ENCODE assay signal across 1 cellular context in genomic region chr17:79986441-79987186, GRCh38.
TF ChIP-seq lines count a peak whose summit lies in the region.

No MANE protein-coding gene starts in this region.

TF ChIP-seq in HepG2, 621 proteins besides CTCF, POLR2A, EP300 and RAD21 (continued from another document and continues in another):
- TF ChIP-seq BCLAF1 (IDR thresholded peaks at IDR 0.05) (no peak), SMARCE1 (IDR thresholded peaks at IDR 0.05; ENCODE audit: borderline replicate concordance) (no peak), ZNF792 (CRISPR knock-in tag; IDR thresholded peaks at IDR 0.05) (peak; percentile 91; the same call in 1 of the 2 replicates), POLR2AphosphoS5 (IDR thresholded peaks at IDR 0.05; ENCODE audit: low read depth, low read length) (peak; percentile 69), AFF4 (CRISPR knock-in tag; IDR thresholded peaks at IDR 0.05) (no peak), ZNF274 (CRISPR knock-in tag; IDR thresholded peaks at IDR 0.05) (no peak; the same call in 1 of the 2 replicates), ZNF552 (CRISPR knock-in tag; IDR thresholded peaks at IDR 0.05; ENCODE audit: borderline replicate concordance) (peak; percentile 67; the same call in 1 of the 2 replicates), GTF2F1 (IDR thresholded peaks at IDR 0.05; ENCODE audit: low read length) (no peak), ZNF574 (CRISPR knock-in tag; IDR thresholded peaks at IDR 0.05) (peak; percentile 79), HBP1 (CRISPR knock-in tag; IDR thresholded peaks at IDR 0.05; ENCODE audit: low read depth) (no peak; the same call in 1 of the 2 replicates), ZNF7 (CRISPR knock-in tag; IDR thresholded peaks at IDR 0.05) (no peak), ZBTB49 (CRISPR knock-in tag; IDR thresholded peaks at IDR 0.05; ENCODE audit: borderline replicate concordance) (peak; percentile 15; the same call in 1 of the 2 replicates), ADNP (CRISPR knock-in tag; IDR thresholded peaks at IDR 0.05) (no peak), E2F2 (CRISPR knock-in tag; IDR thresholded peaks at IDR 0.05; ENCODE audit: borderline replicate concordance) (peak; percentile 48; the same call in 1 of the 2 replicates), TBP (CRISPR knock-in tag; IDR thresholded peaks at IDR 0.05) (peak; percentile 74; the same call in 1 of the 2 replicates), NR2F6 (IDR thresholded peaks at IDR 0.05) (peak; percentile 76), NR2F6 (CRISPR knock-in tag; IDR thresholded peaks at IDR 0.05) (peak; percentile 89), TIGD3 (CRISPR knock-in tag; IDR thresholded peaks at IDR 0.05; ENCODE audit: borderline replicate concordance) (0 out of 2 replicates have a peak, but pooled peaks have one; percentile 23), CREB3 (CRISPR knock-in tag; IDR thresholded peaks at IDR 0.05) (no peak), GABPB1 (CRISPR knock-in tag; IDR thresholded peaks at IDR 0.05) (peak; percentile 64), ZNF362 (CRISPR knock-in tag; IDR thresholded peaks at IDR 0.05; ENCODE audit: borderline replicate concordance) (peak; percentile 68; the same call in 1 of the 2 replicates), ZNF430 (CRISPR knock-in tag; IDR thresholded peaks at IDR 0.05) (no peak; the same call in 1 of the 2 replicates), ZNF280D (CRISPR knock-in tag; IDR thresholded peaks at IDR 0.05) (peak; percentile 26; the same call in 1 of the 2 replicates), RBM22 (optimal IDR thresholded peaks at IDR 0.05; ENCODE audit: low read length) (peak; percentile 23), ATF7 (IDR thresholded peaks at IDR 0.05) (no peak), ATF7 (CRISPR knock-in tag; IDR thresholded peaks at IDR 0.05) (peak; percentile 46; the same call in 1 of the 2 replicates), STAT5B (CRISPR knock-in tag; IDR thresholded peaks at IDR 0.05) (no peak), ZBTB34 (CRISPR knock-in tag; IDR thresholded peaks at IDR 0.05) (no peak; the same call in 1 of the 2 replicates), ZFYVE20 (CRISPR knock-in tag; IDR thresholded peaks at IDR 0.05; ENCODE audit: borderline replicate concordance, low read depth) (no peak), JDP2 (CRISPR knock-in tag; IDR thresholded peaks at IDR 0.05; ENCODE audit: borderline replicate concordance) (no peak)
